3 cellular contexts compared by ENCODE assay signal in the genomic region with DNA sequence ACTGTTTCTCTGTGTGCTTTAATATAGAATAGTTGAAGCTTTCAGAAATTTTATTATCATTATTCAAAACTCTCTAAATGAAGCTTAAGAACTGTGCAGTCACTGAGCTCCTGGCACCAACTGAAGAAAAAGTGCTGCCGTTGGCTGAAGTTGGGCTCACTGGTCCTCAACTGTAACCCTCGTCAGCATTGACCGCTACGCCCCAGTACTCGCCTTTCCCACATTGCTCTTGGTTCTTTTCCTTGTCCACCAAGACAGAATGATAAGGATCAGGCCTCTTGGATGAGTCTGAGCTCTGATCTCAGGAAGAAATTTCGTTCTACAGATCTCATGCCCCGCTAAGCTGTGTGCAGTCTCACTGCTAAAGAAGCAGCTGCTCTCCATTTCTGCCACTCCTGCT.
TF ChIP-seq lines count a peak whose summit lies in the region.

No MANE protein-coding gene starts in this region.

TF ChIP-seq in SK-N-SH treated with all-trans-retinoic acid at 6 μM for 48 hours, 23 proteins besides CTCF, POLR2A, EP300 and RAD21:
- TF ChIP-seq ZC3H10 (CRISPR knock-in tag; IDR thresholded peaks at IDR 0.05) (no peak), PPARA (CRISPR knock-in tag; IDR thresholded peaks at IDR 0.05; ENCODE audit: borderline replicate concordance) (no peak), ZFP3 (CRISPR knock-in tag; IDR thresholded peaks at IDR 0.05) (no peak), RARB (CRISPR knock-in tag; IDR thresholded peaks at IDR 0.05) (no peak), ZFP30 (CRISPR knock-in tag; IDR thresholded peaks at IDR 0.05) (no peak)
- TF ChIP-seq, protein P1, sequence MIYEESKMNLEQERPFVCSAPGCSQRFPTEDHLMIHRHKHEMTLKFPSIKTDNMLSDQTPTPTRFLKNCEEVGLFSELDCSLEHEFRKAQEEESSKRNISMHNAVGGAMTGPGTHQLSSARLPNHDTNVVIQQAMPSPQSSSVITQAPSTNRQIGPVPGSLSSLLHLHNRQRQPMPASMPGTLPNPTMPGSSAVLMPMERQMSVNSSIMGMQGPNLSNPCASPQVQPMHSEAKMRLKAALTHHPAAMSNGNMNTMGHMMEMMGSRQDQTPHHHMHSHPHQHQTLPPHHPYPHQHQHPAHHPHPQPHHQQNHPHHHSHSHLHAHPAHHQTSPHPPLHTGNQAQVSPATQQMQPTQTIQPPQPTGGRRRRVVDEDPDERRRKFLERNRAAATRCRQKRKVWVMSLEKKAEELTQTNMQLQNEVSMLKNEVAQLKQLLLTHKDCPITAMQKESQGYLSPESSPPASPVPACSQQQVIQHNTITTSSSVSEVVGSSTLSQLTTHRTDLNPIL (CRISPR knock-in tag; IDR thresholded peaks at IDR 0.05; ENCODE audit: low read depth), result no peak
- TF ChIP-seq, protein P2, sequence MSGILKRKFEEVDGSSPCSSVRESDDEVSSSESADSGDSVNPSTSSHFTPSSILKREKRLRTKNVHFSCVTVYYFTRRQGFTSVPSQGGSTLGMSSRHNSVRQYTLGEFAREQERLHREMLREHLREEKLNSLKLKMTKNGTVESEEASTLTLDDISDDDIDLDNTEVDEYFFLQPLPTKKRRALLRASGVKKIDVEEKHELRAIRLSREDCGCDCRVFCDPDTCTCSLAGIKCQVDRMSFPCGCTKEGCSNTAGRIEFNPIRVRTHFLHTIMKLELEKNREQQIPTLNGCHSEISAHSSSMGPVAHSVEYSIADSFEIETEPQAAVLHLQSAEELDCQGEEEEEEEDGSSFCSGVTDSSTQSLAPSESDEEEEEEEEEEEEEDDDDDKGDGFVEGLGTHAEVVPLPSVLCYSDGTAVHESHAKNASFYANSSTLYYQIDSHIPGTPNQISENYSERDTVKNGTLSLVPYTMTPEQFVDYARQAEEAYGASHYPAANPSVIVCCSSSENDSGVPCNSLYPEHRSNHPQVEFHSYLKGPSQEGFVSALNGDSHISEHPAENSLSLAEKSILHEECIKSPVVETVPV (CRISPR knock-in tag; IDR thresholded peaks at IDR 0.05), result no peak

TF ChIP-seq in SK-N-SH, 30 proteins besides CTCF, POLR2A, EP300 and RAD21:
- no peak for TF ChIP-seq EZH2phosphoT487 (IDR thresholded peaks at IDR 0.05; ENCODE audit: borderline replicate concordance, low read depth)
- TF ChIP-seq TEAD4 (IDR thresholded peaks at IDR 0.05; ENCODE audit: borderline replicate concordance, insufficient read depth), result no peak
- TF ChIP-seq GABPA (IDR thresholded peaks at IDR 0.05; ENCODE audit: low read depth), result no peak
- TF ChIP-seq, protein P3, sequence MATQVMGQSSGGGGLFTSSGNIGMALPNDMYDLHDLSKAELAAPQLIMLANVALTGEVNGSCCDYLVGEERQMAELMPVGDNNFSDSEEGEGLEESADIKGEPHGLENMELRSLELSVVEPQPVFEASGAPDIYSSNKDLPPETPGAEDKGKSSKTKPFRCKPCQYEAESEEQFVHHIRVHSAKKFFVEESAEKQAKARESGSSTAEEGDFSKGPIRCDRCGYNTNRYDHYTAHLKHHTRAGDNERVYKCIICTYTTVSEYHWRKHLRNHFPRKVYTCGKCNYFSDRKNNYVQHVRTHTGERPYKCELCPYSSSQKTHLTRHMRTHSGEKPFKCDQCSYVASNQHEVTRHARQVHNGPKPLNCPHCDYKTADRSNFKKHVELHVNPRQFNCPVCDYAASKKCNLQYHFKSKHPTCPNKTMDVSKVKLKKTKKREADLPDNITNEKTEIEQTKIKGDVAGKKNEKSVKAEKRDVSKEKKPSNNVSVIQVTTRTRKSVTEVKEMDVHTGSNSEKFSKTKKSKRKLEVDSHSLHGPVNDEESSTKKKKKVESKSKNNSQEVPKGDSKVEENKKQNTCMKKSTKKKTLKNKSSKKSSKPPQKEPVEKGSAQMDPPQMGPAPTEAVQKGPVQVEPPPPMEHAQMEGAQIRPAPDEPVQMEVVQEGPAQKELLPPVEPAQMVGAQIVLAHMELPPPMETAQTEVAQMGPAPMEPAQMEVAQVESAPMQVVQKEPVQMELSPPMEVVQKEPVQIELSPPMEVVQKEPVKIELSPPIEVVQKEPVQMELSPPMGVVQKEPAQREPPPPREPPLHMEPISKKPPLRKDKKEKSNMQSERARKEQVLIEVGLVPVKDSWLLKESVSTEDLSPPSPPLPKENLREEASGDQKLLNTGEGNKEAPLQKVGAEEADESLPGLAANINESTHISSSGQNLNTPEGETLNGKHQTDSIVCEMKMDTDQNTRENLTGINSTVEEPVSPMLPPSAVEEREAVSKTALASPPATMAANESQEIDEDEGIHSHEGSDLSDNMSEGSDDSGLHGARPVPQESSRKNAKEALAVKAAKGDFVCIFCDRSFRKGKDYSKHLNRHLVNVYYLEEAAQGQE (IDR thresholded peaks at IDR 0.05; ENCODE audit: low read depth, low read length), result no peak
- TF ChIP-seq TCF12 (IDR thresholded peaks at IDR 0.05), result no peak
- TF ChIP-seq RXRA (IDR thresholded peaks at IDR 0.05; ENCODE audit: borderline replicate concordance, low read depth), result no peak
- no peak for TF ChIP-seq FOXM1 (IDR thresholded peaks at IDR 0.05; ENCODE audit: low read depth)
- no peak for TF ChIP-seq RCOR1 (IDR thresholded peaks at IDR 0.05; ENCODE audit: low read length)
- TF ChIP-seq RFX5 (IDR thresholded peaks at IDR 0.05; ENCODE audit: low read length), result no peak
- TF ChIP-seq SIN3A (IDR thresholded peaks at IDR 0.05; ENCODE audit: borderline replicate concordance, low read depth, low read length), result no peak
- no peak for TF ChIP-seq FOSL2 (IDR thresholded peaks at IDR 0.05; ENCODE audit: borderline replicate concordance, low read depth)
- TF ChIP-seq GATA2 (CRISPR knock-in tag; IDR thresholded peaks at IDR 0.05), result no peak
- no peak for TF ChIP-seq TAF1 (IDR thresholded peaks at IDR 0.05; ENCODE audit: borderline replicate concordance, low read depth, low read length)
- TF ChIP-seq, protein P4, sequence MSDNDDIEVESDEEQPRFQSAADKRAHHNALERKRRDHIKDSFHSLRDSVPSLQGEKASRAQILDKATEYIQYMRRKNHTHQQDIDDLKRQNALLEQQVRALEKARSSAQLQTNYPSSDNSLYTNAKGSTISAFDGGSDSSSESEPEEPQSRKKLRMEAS (IDR thresholded peaks at IDR 0.05; ENCODE audit: low read depth), result no peak
- TF ChIP-seq MEF2A (IDR thresholded peaks at IDR 0.05; ENCODE audit: borderline replicate concordance, low read depth), result no peak
- no peak for TF ChIP-seq CHD2 (IDR thresholded peaks at IDR 0.05; ENCODE audit: low read length, partially characterized antibody)
- no peak for TF ChIP-seq POLR2AphosphoS5 (IDR thresholded peaks at IDR 0.05; ENCODE audit: low read depth, low read length)
- no peak for TF ChIP-seq NRF1 (IDR thresholded peaks at IDR 0.05; ENCODE audit: low read depth, low read length)

TF ChIP-seq in endothelial cell of umbilical vein, 7 proteins besides CTCF, POLR2A, EP300 and RAD21:
- no peak for TF ChIP-seq POLR2AphosphoS5 (IDR thresholded peaks at IDR 0.05; ENCODE audit: insufficient read depth, low read depth, low read length)
- TF ChIP-seq MYC (IDR thresholded peaks at IDR 0.05; ENCODE audit: low read depth, low read length), result no peak
- TF ChIP-seq GATA2 (IDR thresholded peaks at IDR 0.05; ENCODE audit: insufficient read depth, insufficient read length, low read depth, low read length), result no peak
- TF ChIP-seq JUN (IDR thresholded peaks at IDR 0.05; ENCODE audit: borderline replicate concordance, insufficient read depth, insufficient read length, low read depth), result no peak
- TF ChIP-seq EZH2 (IDR thresholded peaks at IDR 0.05; ENCODE audit: borderline replicate concordance, low read depth, low read length, severe bottlenecking), result no peak
- no peak for TF ChIP-seq FOS (IDR thresholded peaks at IDR 0.05; ENCODE audit: borderline replicate concordance, insufficient read depth, low read length)
- TF ChIP-seq, protein P4 (IDR thresholded peaks at IDR 0.05; ENCODE audit: insufficient read depth, insufficient read length), result no peak
TF ChIP-seq in endothelial cell of umbilical vein: peak in this region for 0.
